ENCODE assay signal across 1 cellular context in the genomic region with DNA sequence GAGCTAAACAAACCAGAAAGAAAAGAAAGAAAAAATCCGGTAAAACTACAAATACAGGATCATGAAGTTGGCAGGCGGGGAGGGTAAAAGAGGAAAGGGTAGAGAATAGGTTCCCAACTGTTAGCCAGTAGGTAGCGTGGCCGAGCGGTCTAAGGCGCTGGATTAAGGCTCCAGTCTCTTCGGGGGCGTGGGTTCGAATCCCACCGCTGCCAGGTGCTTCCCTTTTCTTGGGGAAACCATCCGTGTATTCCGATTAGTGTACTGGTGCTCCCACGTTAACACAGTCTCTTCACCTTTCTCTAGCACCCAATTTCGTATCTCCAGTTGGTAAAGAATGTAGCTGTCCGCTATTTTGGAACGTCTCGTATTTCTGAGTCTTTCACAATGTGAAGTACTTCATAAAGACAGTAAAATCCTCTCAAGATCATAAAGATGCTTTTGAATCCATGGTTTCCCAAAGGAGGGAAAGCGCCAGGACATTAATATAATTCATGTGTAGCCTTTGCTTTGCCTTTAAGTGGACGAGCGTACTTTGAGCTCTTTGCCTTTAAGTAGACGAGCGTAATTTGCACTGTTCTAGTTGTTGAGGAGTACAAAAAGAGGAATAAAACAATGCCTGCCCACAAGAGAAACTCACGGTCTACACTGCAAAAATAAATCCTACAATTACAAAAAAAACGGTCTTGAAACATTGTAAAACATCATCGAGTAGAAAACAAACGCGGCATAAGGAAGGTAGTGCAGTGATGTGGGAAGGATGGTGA.
TF ChIP-seq lines count a peak whose summit lies in the region.

No MANE protein-coding gene starts in this region.

TF ChIP-seq in IMR-90, 13 proteins besides CTCF, POLR2A, EP300 and RAD21:
- TF ChIP-seq RFX5 (IDR thresholded peaks at IDR 0.05; ENCODE audit: low read depth, low read length) (no peak), RCOR1 (IDR thresholded peaks at IDR 0.05; ENCODE audit: insufficient replicate concordance, low read length) (no peak), MXI1 (IDR thresholded peaks at IDR 0.05; ENCODE audit: borderline replicate concordance, low read depth, low read length) (no peak), CHD1 (IDR thresholded peaks at IDR 0.05; ENCODE audit: low read depth, low read length) (no peak), CEBPB (IDR thresholded peaks at IDR 0.05; ENCODE audit: low read depth, low read length) (no peak), FOS (IDR thresholded peaks at IDR 0.05; ENCODE audit: low read depth, low read length) (peak; percentile 90)
- TF ChIP-seq, protein P1, sequence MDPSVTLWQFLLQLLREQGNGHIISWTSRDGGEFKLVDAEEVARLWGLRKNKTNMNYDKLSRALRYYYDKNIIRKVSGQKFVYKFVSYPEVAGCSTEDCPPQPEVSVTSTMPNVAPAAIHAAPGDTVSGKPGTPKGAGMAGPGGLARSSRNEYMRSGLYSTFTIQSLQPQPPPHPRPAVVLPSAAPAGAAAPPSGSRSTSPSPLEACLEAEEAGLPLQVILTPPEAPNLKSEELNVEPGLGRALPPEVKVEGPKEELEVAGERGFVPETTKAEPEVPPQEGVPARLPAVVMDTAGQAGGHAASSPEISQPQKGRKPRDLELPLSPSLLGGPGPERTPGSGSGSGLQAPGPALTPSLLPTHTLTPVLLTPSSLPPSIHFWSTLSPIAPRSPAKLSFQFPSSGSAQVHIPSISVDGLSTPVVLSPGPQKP (IDR thresholded peaks at IDR 0.05; ENCODE audit: borderline replicate concordance, low read depth, low read length) = 0 out of 2 replicates have a peak, but pooled peaks have one; percentile 12
